In the genomic region with DNA sequence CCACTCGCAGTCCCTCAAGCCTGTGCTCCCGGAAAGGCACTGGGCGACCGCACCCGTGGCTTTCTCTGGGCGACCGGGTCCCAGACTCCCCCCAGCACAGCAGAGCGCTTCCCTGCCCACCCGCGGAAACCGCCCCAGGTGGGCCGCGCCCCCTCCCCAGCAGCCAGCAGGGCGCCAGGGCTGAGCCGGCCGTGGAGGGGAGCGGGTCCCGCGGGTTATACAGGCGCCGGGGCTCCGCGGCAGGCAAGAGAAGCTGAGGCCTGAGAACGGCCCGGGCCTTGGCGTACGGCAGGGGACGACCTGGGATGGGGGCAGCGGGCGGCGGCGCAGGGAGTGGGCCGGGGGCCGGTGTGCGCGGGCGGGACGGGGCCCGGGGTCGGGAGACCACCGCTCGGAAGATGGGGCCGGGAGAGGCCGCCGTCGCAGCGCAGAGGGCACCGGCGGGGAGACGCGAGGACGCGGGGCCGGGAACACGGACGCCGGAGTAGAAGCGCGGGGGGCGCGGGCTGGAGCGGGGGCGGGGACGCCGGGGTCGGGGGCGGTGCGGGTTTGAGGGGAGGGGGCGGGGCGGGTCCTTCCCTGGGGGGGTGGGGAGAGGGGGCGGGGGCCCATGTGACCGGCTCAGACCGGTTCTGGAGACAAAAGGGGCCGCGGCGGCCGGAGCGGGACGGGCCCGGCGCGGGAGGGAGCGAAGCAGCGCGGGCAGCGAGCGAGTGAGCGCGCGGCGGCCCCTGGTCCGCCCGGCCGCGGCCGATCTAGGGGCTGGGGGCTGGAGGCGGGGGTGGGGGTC, we compare ENCODE assay signal across 8 cellular contexts. TPM values are rescaled to one million over a fixed set of nuclear protein-coding genes. Genes with fewer than 3 reads are reported as not detected.
DNase-seq lines count a peak whose midpoint lies in the region; ATAC-seq and TF ChIP-seq lines count a peak whose summit lies in the region.

Gene MDK (plus strand): TSS at position 624 of the 790 bp plus-strand sequence. CDS start 389 bp downstream, outside the sequence.

- peak within 1 kb of the TSS; percentile 66 for H3K4me3 Mint-ChIP-seq in activated CD8-positive, alpha-beta memory T cell treated with anti-CD3 and anti-CD28 coated beads, Interleukin-2, amount 10 ng/mL, durations not matched to agents 7 days and 5 days
- H3K4me3 Mint-ChIP-seq in mesothelial cell of epicardium, result peak within 1 kb of the TSS; percentile 92

- peaks cover 10% of the 10 kb centered on the region for H3K36me3 Mint-ChIP-seq in activated CD8-positive, alpha-beta memory T cell treated with anti-CD3 and anti-CD28 coated beads, Interleukin-2, amount 10 ng/mL, durations not matched to agents 7 days and 5 days
- H3K36me3 Mint-ChIP-seq in mesothelial cell of epicardium, result peaks cover 9% of the 10 kb centered on the region

- peak within 1 kb of the TSS; percentile 56 for H3K4me2 ChIP-seq in OCI-LY1 (ENCODE audit: low read length)

- H3K4me1 Mint-ChIP-seq in activated CD8-positive, alpha-beta memory T cell treated with anti-CD3 and anti-CD28 coated beads, Interleukin-2, amount 10 ng/mL, durations not matched to agents 7 days and 5 days, result peaks cover 14% of the 10 kb centered on the region
- H3K4me1 Mint-ChIP-seq in mesothelial cell of epicardium, result peaks cover 19% of the 10 kb centered on the region

- peaks cover 17% of the 10 kb centered on the region for H3K4me1 ChIP-seq in OCI-LY1 (ENCODE audit: insufficient read depth, low read length, severe bottlenecking)
- no peaks in the 10 kb centered on the region for H3K4me1 ChIP-seq in urinary bladder (ENCODE audit: insufficient read depth)

- H2AFZ ChIP-seq in OCI-LY1 (ENCODE audit: low read length), result no peak within 1 kb of the TSS

- H3K4me3 ChIP-seq in OCI-LY1 (ENCODE audit: low read depth, low read length, poor library complexity, severe bottlenecking), result peak within 1 kb of the TSS; percentile 44
- peak within 1 kb of the TSS; percentile 70 for H3K4me3 ChIP-seq in urinary bladder (ENCODE audit: low read depth, low read length)

- peaks cover 23% of the 10 kb centered on the region for H3K27me3 Mint-ChIP-seq in activated CD8-positive, alpha-beta memory T cell treated with anti-CD3 and anti-CD28 coated beads, Interleukin-2, amount 10 ng/mL, durations not matched to agents 7 days and 5 days
- peaks cover 6% of the 10 kb centered on the region for H3K27me3 Mint-ChIP-seq in mesothelial cell of epicardium (ENCODE audit: low read depth)

- no peak within 1 kb of the TSS; the same call in 1 of the 2 replicates for H3K9ac ChIP-seq in OCI-LY1 (ENCODE audit: low read length)

- H3K27ac Mint-ChIP-seq in activated CD8-positive, alpha-beta memory T cell treated with anti-CD3 and anti-CD28 coated beads, Interleukin-2, amount 10 ng/mL, durations not matched to agents 7 days and 5 days, result no peak within 1 kb of the TSS
- peak within 1 kb of the TSS; percentile 93 for H3K27ac Mint-ChIP-seq in mesothelial cell of epicardium

- no peaks in the 10 kb centered on the region for H3K79me2 ChIP-seq in OCI-LY1 (ENCODE audit: insufficient read depth, low read length)

- H3K36me3 ChIP-seq in OCI-LY1 (ENCODE audit: insufficient read depth, low read length), result peaks cover 28% of the 10 kb centered on the region
- H3K36me3 ChIP-seq in urinary bladder (ENCODE audit: insufficient read depth), result no peaks in the 10 kb centered on the region

- CTCF ChIA-PET in activated CD8-positive, alpha-beta memory T cell treated with anti-CD3 and anti-CD28 coated beads, Interleukin-2, amount 10 ng/mL, durations not matched to agents 7 days and 5 days (lab: Charles Lee), result interaction anchor here (1.0 to 26.5 kb wide), 2 partner anchors 9 to 31 kb away, joined by 3 to 444 read pairs; partner anchors contain the start of gene DGKZ

- peak; percentile 31 for ATAC-seq in activated CD8-positive, alpha-beta memory T cell treated with anti-CD3 and anti-CD28 coated beads, Interleukin-2, amount 10 ng/mL, durations not matched to agents 7 days and 5 days

- H4K20me1 ChIP-seq in OCI-LY1 (ENCODE audit: insufficient read depth, low read length), result no peaks in the 10 kb centered on the region

- 2% methylated on average over 94 of the region's 97 CpGs for WGBS in urinary bladder

- no peaks in the 10 kb centered on the region for H3K9me2 ChIP-seq in OCI-LY1 (ENCODE audit: low read depth, low read length)

- H3K27ac ChIP-seq in OCI-LY1 (ENCODE audit: low read depth, low read length, poor library complexity, severe bottlenecking), result no peak within 1 kb of the TSS
- H3K27ac ChIP-seq in urinary bladder (ENCODE audit: low read depth), result peak within 1 kb of the TSS; percentile 51

- DNase-seq in activated CD8-positive, alpha-beta memory T cell treated with anti-CD3 and anti-CD28 coated beads, Interleukin-2, amount 10 ng/mL, durations not matched to agents 7 days and 5 days, result no peak
- DNase-seq in activated CD8-positive, alpha-beta memory T cell treated with anti-CD3 and anti-CD28 coated beads, Interleukin-2, amount 50 U/mL, for 4 hours, result no peak
- peak; percentile 90 for DNase-seq in ecto neural progenitor cell (ENCODE audit: low spot score)
- peak; percentile 67 to 76 for DNase-seq in mesothelial cell of epicardium (ENCODE audit: low spot score in 2 of 2, unreplicated experiment in 2 of 2)
- no peak for DNase-seq in globus pallidus (ENCODE audit: low spot score)
- no peak for DNase-seq in activated effector memory CD4-positive, alpha-beta T cell treated with Interleukin-2 at 50 U/mL for 16 hours

- H3K9me3 ChIP-seq in OCI-LY1 (ENCODE audit: low read length), result no peaks in the 10 kb centered on the region

- no peaks in the 10 kb centered on the region for H3K27me3 ChIP-seq in OCI-LY1 (ENCODE audit: insufficient read depth, low read length)

- TF ChIP-seq CTCF in OCI-LY1 (IDR thresholded peaks at IDR 0.05; ENCODE audit: low read length) (no peak), mesothelial cell of epicardium (IDR thresholded peaks at IDR 0.05; ENCODE audit: unreplicated experiment) (no peak)

- no peaks in the 10 kb centered on the region for H3F3A ChIP-seq in OCI-LY1 (ENCODE audit: insufficient read depth, low read length)

- H3K9me3 Mint-ChIP-seq in activated CD8-positive, alpha-beta memory T cell treated with anti-CD3 and anti-CD28 coated beads, Interleukin-2, amount 10 ng/mL, durations not matched to agents 7 days and 5 days (ENCODE audit: low read depth), result no peaks in the 10 kb centered on the region
- H3K9me3 Mint-ChIP-seq in mesothelial cell of epicardium, result no peaks in the 10 kb centered on the region

RNA-seq across cellular contexts. Expression of gene MDK, which starts in this region (rescaled TPM):
- total RNA-seq in activated CD8-positive, alpha-beta memory T cell treated with anti-CD3 and anti-CD28 coated beads, Interleukin-2, amount 10 ng/mL, durations not matched to agents 7 days and 5 days, result 1 to 10 TPM; 1.6 to 5.0 TPM
- total RNA-seq in mesothelial cell of epicardium, result 1,547 to 1,604 TPM (median 1,586 TPM) in 3 replicates
- total RNA-seq in urinary bladder, result 68.8 TPM
- polyA plus RNA-seq in urinary bladder, result 58.3 TPM

Comparison
In these comparisons a context has a peak if more than half of its experiments do, and no peak if none do; other contexts are left out.
1. RNA of gene MDK (total RNA-seq): 1,547 to 1,604 TPM in mesothelial cell of epicardium; 68.8 TPM in urinary bladder (single experiment) and 1.6 to 5.0 TPM in activated CD8-positive, alpha-beta memory T cell treated with anti-CD3 and anti-CD28 coated beads, Interleukin-2, amount 10 ng/mL, durations not matched to agents 7 days and 5 days; every median in the first group is over 10 times any median in the second.
2. DNase-seq: peak in ecto neural progenitor cell (single experiment) and mesothelial cell of epicardium (2 of 2); none in activated CD8-positive, alpha-beta memory T cell treated with anti-CD3 and anti-CD28 coated beads, Interleukin-2, amount 10 ng/mL, durations not matched to agents 7 days and 5 days (single experiment), activated CD8-positive, alpha-beta memory T cell treated with anti-CD3 and anti-CD28 coated beads, Interleukin-2, amount 50 U/mL, for 4 hours (single experiment), globus pallidus (single experiment) and activated effector memory CD4-positive, alpha-beta T cell treated with Interleukin-2 at 50 U/mL for 16 hours (single experiment).